Comparison of ENCODE assay signal across 8 cellular contexts in genomic region chr15:81001180-81002003, GRCh38. TPM values are rescaled to one million over a fixed set of nuclear protein-coding genes. Genes with fewer than 3 reads are reported as not detected.
A peak's percentile ranks its signal among the peaks of the same experiment; 100 is the strongest.
DNase-seq lines count a peak whose midpoint lies in the region; ATAC-seq and TF ChIP-seq lines count a peak whose summit lies in the region.

No MANE protein-coding gene starts in this region.

- peaks cover 24 to 67% (median 54%) of the 10 kb centered on the region in 7 donors for H3K4me1 Mint-ChIP-seq in naive thymus-derived CD4-positive, alpha-beta T cell

- CTCF ChIA-PET in naive thymus-derived CD4-positive, alpha-beta T cell (lab: Charles Lee) = interaction anchor here (1.7 to 2.1 kb wide), 2 partner anchors 10 to 31 kb away, joined by 5 to 7 read pairs; no protein-coding TSS in a partner anchor

- H3K27ac ChIP-seq in esophagus squamous epithelium (peak overlapping the region; percentile 97 to 100 (median 99)), tibial nerve (peak overlapping the region; percentile 95 to 98 (median 96))
- peak overlapping the region; percentile 91 for H3K27ac ChIP-seq in naive thymus-derived CD4-positive, alpha-beta T cell (ENCODE audit: low read depth, low read length)

- H3K36me3 ChIP-seq in esophagus squamous epithelium (peaks cover 0 to 20% (median 7%) of the 10 kb centered on the region in 3 donors), tibial nerve (peaks cover 0 to 23% (median 5%) of the 10 kb centered on the region in 3 donors)
- peaks cover 0 to 13% (median 0%) of the 10 kb centered on the region in 3 experiments for H3K36me3 ChIP-seq in naive thymus-derived CD4-positive, alpha-beta T cell (ENCODE audit: control insufficient read depth in 2 of 3, insufficient read depth in 3 of 3, low read length in 3 of 3)

- DNase-seq in SHP77 (lab: John Stamatoyannopoulos, UW) (peak; percentile 8 to 32), SHP77 treated with DMSO at 0.1 percent for 48 hours (lab: John Stamatoyannopoulos, UW) (no peak), NCI-H226 (peak; percentile 51), esophagus squamous epithelium (lab: John Stamatoyannopoulos, UW) (no peak), tibial nerve (ENCODE audit: low spot score in 2 of 2) (peak; percentile 43 to 47)
- peak; percentile 63 to 71 for DNase-seq in activated T-cell treated with anti-CD3 and anti-CD28 coated beads, Interleukin-2, amount 50 U/mL, for 48 hours
- DNase-seq in naive thymus-derived CD4-positive, alpha-beta T cell = peak in 8 of 9 donors; percentile 22 to 64 (median 46)

- POLR2A ChIA-PET in naive thymus-derived CD4-positive, alpha-beta T cell (lab: Charles Lee) = interaction anchor here (0.6 to 5.2 kb wide), 9 partner anchors 9 to 1285 kb away, joined by 3 to 87 read pairs (median 5); partner anchors contain the start of gene MESD

- peak overlapping the region; percentile 73 to 90 (median 88) for H3K4me3 ChIP-seq in esophagus squamous epithelium
- H3K4me3 ChIP-seq in naive thymus-derived CD4-positive, alpha-beta T cell (ENCODE audit: low read length) = peak overlapping the region; percentile 83
- peak overlapping the region; percentile 74 to 98 (median 87) for H3K4me3 ChIP-seq in tibial nerve

- peak overlapping the region in 7 of 9 donors; percentile 25 to 98 (median 94) for H3K27ac Mint-ChIP-seq in naive thymus-derived CD4-positive, alpha-beta T cell

- peaks cover 0 to 3% (median 0%) of the 10 kb centered on the region in 11 donors for H3K9me3 Mint-ChIP-seq in naive thymus-derived CD4-positive, alpha-beta T cell

- H3K9me3 ChIP-seq in esophagus squamous epithelium (no peaks in the 10 kb centered on the region), tibial nerve (peaks cover 0 to 2% (median 0%) of the 10 kb centered on the region in 4 donors)
- no peaks in the 10 kb centered on the region for H3K9me3 ChIP-seq in naive thymus-derived CD4-positive, alpha-beta T cell (ENCODE audit: control insufficient read depth in 2 of 3, low read length in 3 of 3)

- intact Hi-C loops in esophagus squamous epithelium (cut with DNase I) = no loop called here
- intact Hi-C loops in naive thymus-derived CD4-positive, alpha-beta T cell (cut with micrococcal nuclease) = loop anchor here (1.0 to 10.0 kb wide), 10 partner anchors 105 to 1543 kb away; partner anchors contain the start of genes MEX3B (in 2 of the 2), ABHD17C (in 1 of the 2), RPS17 (in 1 of the 2) and STARD5 (in 1 of the 2)

- peak; percentile 45 for ATAC-seq in HG02759 (IDR thresholded peaks at IDR 0.05; ENCODE audit: unreplicated experiment)
- ATAC-seq in naive thymus-derived CD4-positive, alpha-beta T cell = peak; percentile 50

- 0% methylated on average over 1 to 12 of the region's 108 CpGs for WGBS in esophagus squamous epithelium, 2 donors
- WGBS in tibial nerve, 2 donors = 0 to 1% methylated on average over 25 to 60 of the region's 108 CpGs

- H3K27me3 Mint-ChIP-seq in naive thymus-derived CD4-positive, alpha-beta T cell = no peaks in the 10 kb centered on the region

- H3K27me3 ChIP-seq in esophagus squamous epithelium = no peaks in the 10 kb centered on the region
- H3K27me3 ChIP-seq in naive thymus-derived CD4-positive, alpha-beta T cell (ENCODE audit: control insufficient read depth in 2 of 2, insufficient read depth in 2 of 2, low read length in 2 of 2) = no peaks in the 10 kb centered on the region
- H3K27me3 ChIP-seq in tibial nerve = no peaks in the 10 kb centered on the region

- peak in 2 of 4 donors; percentile 5 to 61 for TF ChIP-seq POLR2A in esophagus squamous epithelium (IDR thresholded peaks at IDR 0.05)
- peak; percentile 5 to 11 for TF ChIP-seq POLR2A in tibial nerve (IDR thresholded peaks at IDR 0.05)

- no peak for TF ChIP-seq EP300 in tibial nerve (IDR thresholded peaks at IDR 0.05)

- TF ChIP-seq CTCF in esophagus squamous epithelium (IDR thresholded peaks at IDR 0.05) (no peak), tibial nerve (IDR thresholded peaks at IDR 0.05) (peak in 1 of 5 experiments; percentile 11)

- H3K4me3 Mint-ChIP-seq in naive thymus-derived CD4-positive, alpha-beta T cell = peak overlapping the region; percentile 91 to 99 (median 96)

- peaks cover 0 to 29% (median 6%) of the 10 kb centered on the region in 5 donors for H3K36me3 Mint-ChIP-seq in naive thymus-derived CD4-positive, alpha-beta T cell

- H3K4me1 ChIP-seq in esophagus squamous epithelium = peaks cover 11 to 79% (median 30%) of the 10 kb centered on the region in 3 donors
- peaks cover 24 to 42% of the 10 kb centered on the region in 2 donors for H3K4me1 ChIP-seq in naive thymus-derived CD4-positive, alpha-beta T cell (ENCODE audit: control insufficient read depth in 2 of 2, insufficient read depth in 2 of 2, low read length in 2 of 2)
- peaks cover 0 to 60% (median 31%) of the 10 kb centered on the region in 4 donors for H3K4me1 ChIP-seq in tibial nerve

RNA-seq across cellular contexts. Expression of gene TLNRD1, which starts 0.7 kb away (rescaled TPM):
- total RNA-seq in esophagus squamous epithelium (10 to 100 TPM; 17.2 to 57.8 (median 22.6) TPM), tibial nerve (10 to 100 TPM; 18.8 to 46.5 (median 30.0) TPM)
- total RNA-seq in naive thymus-derived CD4-positive, alpha-beta T cell = 10 to 100 TPM; 11.5 to 33.0 (median 22.5) TPM
- polyA plus RNA-seq in naive thymus-derived CD4-positive, alpha-beta T cell = 1 to 10 TPM; 2.2 to 4.8 TPM

RNA-seq across cellular contexts. Expression of gene MESD, which starts 11.8 kb away (rescaled TPM):
- total RNA-seq in esophagus squamous epithelium = 10 to 100 TPM; 13.8 to 25.4 (median 19.1) TPM
- 10 to 100 TPM; 17.1 to 42.5 (median 38.3) TPM for total RNA-seq in naive thymus-derived CD4-positive, alpha-beta T cell
- polyA plus RNA-seq in naive thymus-derived CD4-positive, alpha-beta T cell = 10 to 100 TPM; 20.7 to 29.3 TPM
- 10 to 100 TPM; 21.2 to 43.8 (median 35.1) TPM for total RNA-seq in tibial nerve

Comparison
In these comparisons a context has a peak if more than half of its experiments do, and no peak if none do; other contexts are left out.
1. DNase-seq: peak in SHP77 (2 of 2), NCI-H226 (single experiment), activated T-cell treated with anti-CD3 and anti-CD28 coated beads, Interleukin-2, amount 50 U/mL, for 48 hours (2 of 2), naive thymus-derived CD4-positive, alpha-beta T cell (8 of 9) and tibial nerve (2 of 2); none in SHP77 treated with DMSO at 0.1 percent for 48 hours (single experiment) and esophagus squamous epithelium (single experiment).
2. Peak in every context shown above with its lines, with median percentiles within 50 percentile points of each other: H3K27ac ChIP-seq and H3K4me3 ChIP-seq.